In genomic region chr4:44351069-44351468, GRCh38 we compare ENCODE assay signal across 33 cellular contexts.
"Had no signal": no experiment of that assay in that cellular context is flagged by ENCODE, and none has a peak within 500 bp of the region (broad histone marks: within the 10 kb centered on the region; RNA-seq: fewer than 3 reads in every experiment).

No MANE protein-coding gene starts in this region.

- H3K27ac ChIP-seq: adrenal gland, ascending aorta, brain microvascular endothelial cell, esophagus muscularis mucosa, left ventricle myocardium inferior, ovary, prostate gland, skin epidermis, testis, transverse colon, WERI-Rb-1 had no signal

- ATAC-seq: activated CD4-positive, CD25-positive, alpha-beta regulatory T cell treated with anti-CD3 and anti-CD28 coated beads, Interleukin-2, amount 50 U/mL, for 24 hours; naive thymus-derived CD4-positive, alpha-beta T cell; sciatic nerve; stimulated activated naive CD8-positive, alpha-beta T cell treated with anti-CD3 and anti-CD28 coated beads, Interleukin-15, Interleukin-2, amounts not matched to agents 100 U/mL and 50 U/mL, for 24 hours had no signal

- H3K4me1 Mint-ChIP-seq: activated CD4-positive, alpha-beta T cell treated with anti-CD3 and anti-CD28 coated beads, Interleukin-2, amount 10 ng/mL, durations not matched to agents 24 days and 14 days; activated naive CD8-positive, alpha-beta T cell treated with anti-CD3 and anti-CD28 coated beads for 36 hours; naive thymus-derived CD4-positive, alpha-beta T cell had no signal

- H3K4me3 Mint-ChIP-seq: activated CD4-positive, alpha-beta memory T cell treated with anti-CD3 and anti-CD28 coated beads for 36 hours; activated CD4-positive, alpha-beta T cell treated with anti-CD3 and anti-CD28 coated beads, Interleukin-2, amount 10 ng/mL, durations not matched to agents 24 days and 14 days; activated naive CD4-positive, alpha-beta T cell treated with anti-CD3 and anti-CD28 coated beads for 36 hours; activated naive CD8-positive, alpha-beta T cell treated with anti-CD3 and anti-CD28 coated beads for 36 hours; activated T-helper 1 cell treated with anti-CD3 and anti-CD28 coated beads, Interleukin-12 subunit alpha, Interleukin-12 subunit beta, Interleukin-2, Interleukin-4 antibody, amounts not matched to agents 30 ng/mL and 10 ng/mL and 1 ng/mL, durations not matched to agents 14 hours and 24 hours and 36 hours; endodermal cell; naive thymus-derived CD4-positive, alpha-beta T cell had no signal

- H3K27ac Mint-ChIP-seq: activated CD4-positive, alpha-beta memory T cell treated with anti-CD3 and anti-CD28 coated beads for 36 hours; activated CD4-positive, alpha-beta T cell treated with anti-CD3 and anti-CD28 coated beads, Interleukin-2, amount 10 ng/mL, durations not matched to agents 24 days and 14 days; activated naive CD4-positive, alpha-beta T cell treated with anti-CD3 and anti-CD28 coated beads for 36 hours; activated naive CD8-positive, alpha-beta T cell treated with anti-CD3 and anti-CD28 coated beads for 36 hours; activated T-helper 1 cell treated with anti-CD3 and anti-CD28 coated beads, Interleukin-12 subunit alpha, Interleukin-12 subunit beta, Interleukin-2, Interleukin-4 antibody, amounts not matched to agents 30 ng/mL and 10 ng/mL and 1 ng/mL, durations not matched to agents 14 hours and 24 hours and 36 hours; endodermal cell; naive thymus-derived CD4-positive, alpha-beta T cell had no signal

- H3K4me3 ChIP-seq: adrenal gland, ascending aorta, esophagus muscularis mucosa, left ventricle myocardium inferior, ovary, prostate gland, skin epidermis, testis, transverse colon had no signal

- H3K9me3 ChIP-seq: adrenal gland, ascending aorta, esophagus muscularis mucosa, left ventricle myocardium inferior, ovary, prostate gland, testis, transverse colon had no signal

- H3K36me3 Mint-ChIP-seq: activated CD4-positive, alpha-beta memory T cell treated with anti-CD3 and anti-CD28 coated beads for 36 hours; activated naive CD8-positive, alpha-beta T cell treated with anti-CD3 and anti-CD28 coated beads for 36 hours; naive thymus-derived CD4-positive, alpha-beta T cell had no signal

- H3K4me1 ChIP-seq: adrenal gland, ascending aorta, esophagus muscularis mucosa, left ventricle myocardium inferior, prostate gland, testis, transverse colon had no signal

- H3K36me3 ChIP-seq: adrenal gland, ascending aorta, brain microvascular endothelial cell, esophagus muscularis mucosa, left ventricle myocardium inferior, ovary, prostate gland, transverse colon, WERI-Rb-1 had no signal

- H3K27me3 ChIP-seq: adrenal gland, ascending aorta, brain microvascular endothelial cell, esophagus muscularis mucosa, ovary, testis, transverse colon had no signal

- DNase-seq: activated CD4-positive, alpha-beta memory T cell treated with anti-CD3 and anti-CD28 coated beads for 36 hours; activated CD4-positive, alpha-beta T cell treated with anti-CD3 and anti-CD28 coated beads, Interleukin-2, amount 10 ng/mL, durations not matched to agents 24 days and 14 days; activated CD8-positive, alpha-beta memory T cell treated with anti-CD3 and anti-CD28 coated beads, Interleukin-2, amount 50 U/mL, for 4 hours; activated effector memory CD4-positive, alpha-beta T cell treated with anti-CD3 and anti-CD28 coated beads, Interleukin-2, amount 50 U/mL, for 16 hours; activated naive CD4-positive, alpha-beta T cell treated with anti-CD3 and anti-CD28 coated beads for 36 hours; activated naive CD8-positive, alpha-beta T cell treated with anti-CD3 and anti-CD28 coated beads for 36 hours; activated T-cell treated with anti-CD3 and anti-CD28 coated beads, Interleukin-2, amount 50 U/mL, for 1 hour; adrenal gland; brain microvascular endothelial cell; caudate nucleus; cortex of kidney; endodermal cell; foreskin melanocyte; left ventricle myocardium inferior; mammary epithelial cell; naive thymus-derived CD4-positive, alpha-beta T cell; ovary; retina; stimulated activated CD4-positive, alpha-beta T cell treated with anti-CD3 and anti-CD28 coated beads, Interleukin-12 subunit alpha, Interleukin-12 subunit beta, amount 100 ng/mL, for 4 hours; stimulated activated CD4-positive, alpha-beta T cell treated with anti-CD3 and anti-CD28 coated beads, Interleukin-4, amount 100 ng/mL, for 1 hour; stimulated activated naive CD8-positive, alpha-beta T cell treated with anti-CD3 and anti-CD28 coated beads, Interleukin-15, Interleukin-2, amounts not matched to agents 100 U/mL and 50 U/mL, for 24 hours; T-helper 9 cell; testis; transverse colon; WERI-Rb-1 had no signal

- FAIRE-seq: islet of Langerhans had no signal

- H3K27me3 Mint-ChIP-seq: activated CD4-positive, alpha-beta memory T cell treated with anti-CD3 and anti-CD28 coated beads for 36 hours; activated CD4-positive, alpha-beta T cell treated with anti-CD3 and anti-CD28 coated beads, Interleukin-2, amount 10 ng/mL, durations not matched to agents 24 days and 14 days; activated naive CD8-positive, alpha-beta T cell treated with anti-CD3 and anti-CD28 coated beads for 36 hours; naive thymus-derived CD4-positive, alpha-beta T cell had no signal

- H3K9me3 Mint-ChIP-seq: activated CD4-positive, alpha-beta memory T cell treated with anti-CD3 and anti-CD28 coated beads for 36 hours; activated CD4-positive, alpha-beta T cell treated with anti-CD3 and anti-CD28 coated beads, Interleukin-2, amount 10 ng/mL, durations not matched to agents 24 days and 14 days; endodermal cell had no signal
